In genomic region chr2:20540587-20541304, GRCh38 we compare ENCODE assay signal across 21 cellular contexts.
DNase-seq lines count a peak whose midpoint lies in the region; ATAC-seq and TF ChIP-seq lines count a peak whose summit lies in the region.
"Had no signal": no experiment of that assay in that cellular context is flagged by ENCODE, and none has a peak within 500 bp of the region (broad histone marks: within the 10 kb centered on the region; RNA-seq: fewer than 3 reads in every experiment).

No MANE protein-coding gene starts in this region.

- H3K36me3 ChIP-seq in mammary epithelial cell (ENCODE audit: insufficient read depth, low read length) (no peaks in the 10 kb centered on the region), neural progenitor cell (no peaks in the 10 kb centered on the region), Caco-2 (ENCODE audit: control insufficient read depth, insufficient read depth, low read length) (no peaks in the 10 kb centered on the region; the same call in 1 of the 2 replicates)

- CTCF ChIA-PET in MCF 10A (lab: Yijun Ruan, JAX), result interaction anchor here (0.6 kb wide), 1 partner anchor 159 kb away, joined by 3 read pairs; no protein-coding TSS in a partner anchor
- CTCF ChIA-PET in mammary epithelial cell (lab: Charles Lee; ENCODE audit: low non-redundant PET), result interaction anchor here (0.5 kb wide), 1 partner anchor 28 kb away, joined by 4 read pairs; no protein-coding TSS in a partner anchor
- CTCF ChIA-PET in Caco-2 (lab: Charles Lee), result no interaction called here
- CTCF ChIA-PET in activated naive CD4-positive, alpha-beta T cell treated with anti-CD3 and anti-CD28 coated beads, Interleukin-2, amount 10 ng/mL, durations not matched to agents 7 days and 5 days (lab: Charles Lee), result interaction anchor here (0.6 kb wide), 1 partner anchor 290 kb away, joined by 3 read pairs; no protein-coding TSS in a partner anchor

- H3K4me1 ChIP-seq in mammary epithelial cell (ENCODE audit: insufficient read depth, low read length) (peaks cover 8% of the 10 kb centered on the region), neural progenitor cell (peaks cover 20% of the 10 kb centered on the region), Caco-2 (peaks cover 16% of the 10 kb centered on the region)

- intact Hi-C loops in MCF 10A (cut with micrococcal nuclease) (no loop called here), mammary epithelial cell (cut with micrococcal nuclease) (loop anchor here (1.0 to 2.0 kb wide), 2 partner anchors 38 to 94 kb away; no protein-coding TSS in a partner anchor), Caco-2 (cut with micrococcal nuclease; ENCODE audit: unreplicated experiment) (no loop called here)

- no peaks in the 10 kb centered on the region for H3K27me3 Mint-ChIP-seq in MCF 10A (ENCODE audit: insufficient read depth, unreplicated experiment)
- peaks cover 33% of the 10 kb centered on the region for H3K27me3 Mint-ChIP-seq in neural progenitor cell (ENCODE audit: insufficient read depth, low read depth)
- H3K27me3 Mint-ChIP-seq in Caco-2 (ENCODE audit: insufficient read depth, unreplicated experiment), result no peaks in the 10 kb centered on the region
- H3K27me3 Mint-ChIP-seq in stimulated activated naive B cell treated with anti-CD40 and anti-IgM and Interleukin-4, amounts not matched to agents 10 μg/mL and 1 μg/mL and 100 μg/mL, for 72 hours, result peaks cover 13 to 17% of the 10 kb centered on the region in 2 donors
- H3K27me3 Mint-ChIP-seq in activated naive CD4-positive, alpha-beta T cell treated with anti-CD3 and anti-CD28 coated beads, Interleukin-2, amount 10 ng/mL, durations not matched to agents 7 days and 5 days, result peaks cover 13% of the 10 kb centered on the region

- H3K79me2 ChIP-seq in mammary epithelial cell (ENCODE audit: insufficient read depth, low read length), result no peaks in the 10 kb centered on the region
- H3K79me2 ChIP-seq in neural progenitor cell (ENCODE audit: low read depth), result no peaks in the 10 kb centered on the region

- H3K9me3 Mint-ChIP-seq in MCF 10A (ENCODE audit: unreplicated experiment) (no peaks in the 10 kb centered on the region), neural progenitor cell (peaks cover 2% of the 10 kb centered on the region), Caco-2 (ENCODE audit: unreplicated experiment) (no peaks in the 10 kb centered on the region)
- H3K9me3 Mint-ChIP-seq in stimulated activated naive B cell treated with anti-CD40 and anti-IgM and Interleukin-4, amounts not matched to agents 10 μg/mL and 1 μg/mL and 100 μg/mL, for 72 hours, result peaks cover 0 to 2% of the 10 kb centered on the region in 2 donors
- no peaks in the 10 kb centered on the region for H3K9me3 Mint-ChIP-seq in activated naive CD4-positive, alpha-beta T cell treated with anti-CD3 and anti-CD28 coated beads, Interleukin-2, amount 10 ng/mL, durations not matched to agents 7 days and 5 days
- H3K9me3 Mint-ChIP-seq: stimulated activated naive CD8-positive, alpha-beta T cell treated with anti-CD3 and anti-CD28 coated beads, Interleukin-15, amount 100 ng/mL, for 72 hours had no signal

- peak; percentile 72 for DNase-seq in MCF 10A (ENCODE audit: unreplicated experiment)
- no peak for DNase-seq in mammary epithelial cell
- peak; percentile 26 for DNase-seq in epithelial cell of esophagus (ENCODE audit: low read depth)
- no peak for DNase-seq in neural progenitor cell (ENCODE audit: low spot score)
- DNase-seq in Caco-2, result no peak
- no peak for DNase-seq in stimulated activated naive B cell treated with anti-CD40 and anti-IgM and Interleukin-4, amounts not matched to agents 10 μg/mL and 1 μg/mL and 100 μg/mL, for 72 hours
- no peak for DNase-seq in activated naive CD4-positive, alpha-beta T cell treated with anti-CD3 and anti-CD28 coated beads, Interleukin-2, amount 10 ng/mL, durations not matched to agents 7 days and 5 days
- DNase-seq: activated CD4-positive, alpha-beta T cell treated with anti-CD3 and anti-CD28 coated beads, Interleukin-2, amount 50 U/mL, for 48 hours; activated naive CD4-positive, alpha-beta T cell; central memory CD4-positive, alpha-beta T cell; dorsolateral prefrontal cortex; H9; left ventricle myocardium superior; NCI-H2029; SHP77 treated with DMSO at 0.1 percent for 48 hours; stimulated activated CD4-positive, alpha-beta T cell treated with anti-CD3 and anti-CD28 coated beads, Interleukin-2, amount 100 ng/mL, for 24 hours; stimulated activated naive CD8-positive, alpha-beta T cell treated with anti-CD3 and anti-CD28 coated beads, Interleukin-15, amount 100 ng/mL, for 72 hours; T-helper 17 cell had no signal

- no peak overlapping the region for H3K4me2 ChIP-seq in mammary epithelial cell (ENCODE audit: insufficient read depth, low read depth, low read length)
- no peak overlapping the region for H3K4me2 ChIP-seq in neural progenitor cell

- BruUV-seq in MCF 10A (replicated peaks; lab: Mats Ljungman, UMichigan) (no TSS peak), mammary epithelial cell (replicated peaks; lab: Mats Ljungman, UMichigan) (no TSS peak), Caco-2 (replicated peaks; lab: Mats Ljungman, UMichigan) (no TSS peak)

- H2AFZ ChIP-seq in mammary epithelial cell (ENCODE audit: low read depth, low read length) (no peak overlapping the region), neural progenitor cell (replicated peaks) (no peak overlapping the region)

- in situ Hi-C loops in mammary epithelial cell (cut with MboI; ENCODE audit: low sequenced_read_pairs in 2 of 2), result no loop called here

- H3K4me3 Mint-ChIP-seq in MCF 10A (ENCODE audit: unreplicated experiment), result no peak overlapping the region
- peak overlapping the region; percentile 33 for H3K4me3 Mint-ChIP-seq in neural progenitor cell
- no peak overlapping the region for H3K4me3 Mint-ChIP-seq in Caco-2 (ENCODE audit: unreplicated experiment)
- no peak overlapping the region for H3K4me3 Mint-ChIP-seq in stimulated activated naive B cell treated with anti-CD40 and anti-IgM and Interleukin-4, amounts not matched to agents 10 μg/mL and 1 μg/mL and 100 μg/mL, for 72 hours
- no peak overlapping the region for H3K4me3 Mint-ChIP-seq in activated naive CD4-positive, alpha-beta T cell treated with anti-CD3 and anti-CD28 coated beads, Interleukin-2, amount 10 ng/mL, durations not matched to agents 7 days and 5 days
- H3K4me3 Mint-ChIP-seq: CD14-positive monocyte; H9; stimulated activated naive CD8-positive, alpha-beta T cell treated with anti-CD3 and anti-CD28 coated beads, Interleukin-15, amount 100 ng/mL, for 72 hours; T-helper 17 cell had no signal

- H4K20me1 ChIP-seq in mammary epithelial cell (ENCODE audit: insufficient read depth, low read length) (no peaks in the 10 kb centered on the region), neural progenitor cell (ENCODE audit: low read depth) (no peaks in the 10 kb centered on the region)

- H3K4me1 Mint-ChIP-seq in MCF 10A (ENCODE audit: insufficient read depth, unreplicated experiment) (peaks cover 19% of the 10 kb centered on the region), neural progenitor cell (peaks cover 72% of the 10 kb centered on the region), Caco-2 (ENCODE audit: low read depth, unreplicated experiment) (peaks cover 16% of the 10 kb centered on the region)
- peaks cover 0 to 4% of the 10 kb centered on the region in 2 donors for H3K4me1 Mint-ChIP-seq in stimulated activated naive B cell treated with anti-CD40 and anti-IgM and Interleukin-4, amounts not matched to agents 10 μg/mL and 1 μg/mL and 100 μg/mL, for 72 hours
- H3K4me1 Mint-ChIP-seq in activated naive CD4-positive, alpha-beta T cell treated with anti-CD3 and anti-CD28 coated beads, Interleukin-2, amount 10 ng/mL, durations not matched to agents 7 days and 5 days, result no peaks in the 10 kb centered on the region
- H3K4me1 Mint-ChIP-seq: CD14-positive monocyte; stimulated activated naive CD8-positive, alpha-beta T cell treated with anti-CD3 and anti-CD28 coated beads, Interleukin-15, amount 100 ng/mL, for 72 hours had no signal

- WGBS in mammary epithelial cell (ENCODE audit: low coverage, missing lambda C conversion rate), result 78% methylated on average over 13 of the region's 17 CpGs

- H3K9me3 ChIP-seq in mammary epithelial cell (replicated peaks; ENCODE audit: insufficient read depth, low read length), result no peaks in the 10 kb centered on the region
- no peaks in the 10 kb centered on the region for H3K9me3 ChIP-seq in neural progenitor cell (ENCODE audit: low read depth)
- no peaks in the 10 kb centered on the region for H3K9me3 ChIP-seq in Caco-2

- H3K36me3 Mint-ChIP-seq in MCF 10A (ENCODE audit: insufficient read depth, unreplicated experiment), result peaks cover 4% of the 10 kb centered on the region
- H3K36me3 Mint-ChIP-seq in neural progenitor cell, result no peaks in the 10 kb centered on the region
- H3K36me3 Mint-ChIP-seq in Caco-2 (ENCODE audit: insufficient read depth, unreplicated experiment), result no peaks in the 10 kb centered on the region
- no peaks in the 10 kb centered on the region for H3K36me3 Mint-ChIP-seq in stimulated activated naive B cell treated with anti-CD40 and anti-IgM and Interleukin-4, amounts not matched to agents 10 μg/mL and 1 μg/mL and 100 μg/mL, for 72 hours
- H3K36me3 Mint-ChIP-seq in activated naive CD4-positive, alpha-beta T cell treated with anti-CD3 and anti-CD28 coated beads, Interleukin-2, amount 10 ng/mL, durations not matched to agents 7 days and 5 days, result no peaks in the 10 kb centered on the region
- H3K36me3 Mint-ChIP-seq: CD14-positive monocyte had no signal

- ATAC-seq in stimulated activated naive B cell treated with anti-CD40 and anti-IgM and Interleukin-4, amounts not matched to agents 10 μg/mL and 1 μg/mL and 100 μg/mL, for 72 hours (replicated peaks), result no peak
- ATAC-seq in HG03521 (IDR thresholded peaks at IDR 0.05; ENCODE audit: unreplicated experiment), result no peak
- ATAC-seq: T-helper 17 cell had no signal

- H3K4me3 ChIP-seq in mammary epithelial cell (replicated peaks in 1 of 3; ENCODE audit: insufficient read depth in 1 of 3, low read depth in 2 of 3, low read length in 3 of 3) (no peak overlapping the region), epithelial cell of esophagus (ENCODE audit: low read length) (no peak overlapping the region), neural progenitor cell (no peak overlapping the region), Caco-2 (ENCODE audit: low read depth, low read length) (no peak overlapping the region)
- H3K4me3 ChIP-seq: dorsolateral prefrontal cortex had no signal

- peaks cover 8% of the 10 kb centered on the region for H3F3A ChIP-seq in neural progenitor cell (ENCODE audit: low read depth)

- POLR2A ChIA-PET in MCF 10A (lab: Yijun Ruan, JAX) (no interaction called here), Caco-2 (lab: Charles Lee) (interaction anchor here (0.6 to 1.2 kb wide), 2 partner anchors 13 to 94 kb away, joined by 3 to 4 read pairs; partner anchors contain the start of gene RHOB)

- H3K27ac Mint-ChIP-seq in MCF 10A (ENCODE audit: low read depth, unreplicated experiment), result no peak overlapping the region
- H3K27ac Mint-ChIP-seq in neural progenitor cell, result peak overlapping the region; percentile 46
- H3K27ac Mint-ChIP-seq in Caco-2 (ENCODE audit: unreplicated experiment), result no peak overlapping the region
- H3K27ac Mint-ChIP-seq in stimulated activated naive B cell treated with anti-CD40 and anti-IgM and Interleukin-4, amounts not matched to agents 10 μg/mL and 1 μg/mL and 100 μg/mL, for 72 hours, result no peak overlapping the region
- H3K27ac Mint-ChIP-seq in activated naive CD4-positive, alpha-beta T cell treated with anti-CD3 and anti-CD28 coated beads, Interleukin-2, amount 10 ng/mL, durations not matched to agents 7 days and 5 days, result no peak overlapping the region
- H3K27ac Mint-ChIP-seq: stimulated activated naive CD8-positive, alpha-beta T cell treated with anti-CD3 and anti-CD28 coated beads, Interleukin-15, amount 100 ng/mL, for 72 hours; T-helper 17 cell had no signal

- dilution Hi-C loops in mammary epithelial cell (cut with HindIII; ENCODE audit: low sequenced_read_pairs), result no loop called here

- no peak for TF ChIP-seq CTCF in MCF 10A (IDR thresholded peaks at IDR 0.05; ENCODE audit: unreplicated experiment)
- no peak for TF ChIP-seq CTCF in mammary epithelial cell (conservative IDR thresholded peaks at IDR 0.05 in 1 of 2, IDR thresholded peaks at IDR 0.05 in 1 of 2; ENCODE audit: extremely low read depth in 1 of 2, insufficient read depth in 1 of 2, low read depth in 1 of 2, low read length in 2 of 2)
- no peak for TF ChIP-seq CTCF in epithelial cell of esophagus (IDR thresholded peaks at IDR 0.05; ENCODE audit: insufficient read depth, low read depth, low read length, missing control alignments)
- TF ChIP-seq CTCF in neural progenitor cell (IDR thresholded peaks at IDR 0.05), result no peak
- no peak for TF ChIP-seq CTCF in Caco-2 (IDR thresholded peaks at IDR 0.05; ENCODE audit: insufficient read depth in 1 of 2, low read depth in 1 of 2, low read length in 1 of 2, severe bottlenecking in 1 of 2, unreplicated experiment in 1 of 2)

- H3K27me3 ChIP-seq in mammary epithelial cell (ENCODE audit: insufficient read depth, low read length) (no peaks in the 10 kb centered on the region), neural progenitor cell (no peaks in the 10 kb centered on the region), Caco-2 (replicated peaks; ENCODE audit: control insufficient read depth, insufficient read depth, low read length) (no peaks in the 10 kb centered on the region)
- H3K27me3 ChIP-seq: dorsolateral prefrontal cortex had no signal

- no peak overlapping the region for H3K27ac ChIP-seq in mammary epithelial cell (ENCODE audit: insufficient read depth, low read depth, low read length)
- H3K27ac ChIP-seq in neural progenitor cell, result no peak overlapping the region
- H3K27ac ChIP-seq: dorsolateral prefrontal cortex, VCaP had no signal

- H3K9ac ChIP-seq in mammary epithelial cell (ENCODE audit: insufficient read depth, low read length) (no peak overlapping the region), neural progenitor cell (no peak overlapping the region)

Comparison
In these comparisons a context has a peak if more than half of its experiments do, and no peak if none do; other contexts are left out.
1. DNase-seq: peak in MCF 10A (single experiment) and epithelial cell of esophagus (single experiment); none in mammary epithelial cell (single experiment), neural progenitor cell (single experiment), Caco-2 (0 of 2), stimulated activated naive B cell treated with anti-CD40 and anti-IgM and Interleukin-4, amounts not matched to agents 10 μg/mL and 1 μg/mL and 100 μg/mL, for 72 hours (single experiment) and activated naive CD4-positive, alpha-beta T cell treated with anti-CD3 and anti-CD28 coated beads, Interleukin-2, amount 10 ng/mL, durations not matched to agents 7 days and 5 days (single experiment).